Comparison of ENCODE assay signal across 11 cellular contexts in the genomic region with DNA sequence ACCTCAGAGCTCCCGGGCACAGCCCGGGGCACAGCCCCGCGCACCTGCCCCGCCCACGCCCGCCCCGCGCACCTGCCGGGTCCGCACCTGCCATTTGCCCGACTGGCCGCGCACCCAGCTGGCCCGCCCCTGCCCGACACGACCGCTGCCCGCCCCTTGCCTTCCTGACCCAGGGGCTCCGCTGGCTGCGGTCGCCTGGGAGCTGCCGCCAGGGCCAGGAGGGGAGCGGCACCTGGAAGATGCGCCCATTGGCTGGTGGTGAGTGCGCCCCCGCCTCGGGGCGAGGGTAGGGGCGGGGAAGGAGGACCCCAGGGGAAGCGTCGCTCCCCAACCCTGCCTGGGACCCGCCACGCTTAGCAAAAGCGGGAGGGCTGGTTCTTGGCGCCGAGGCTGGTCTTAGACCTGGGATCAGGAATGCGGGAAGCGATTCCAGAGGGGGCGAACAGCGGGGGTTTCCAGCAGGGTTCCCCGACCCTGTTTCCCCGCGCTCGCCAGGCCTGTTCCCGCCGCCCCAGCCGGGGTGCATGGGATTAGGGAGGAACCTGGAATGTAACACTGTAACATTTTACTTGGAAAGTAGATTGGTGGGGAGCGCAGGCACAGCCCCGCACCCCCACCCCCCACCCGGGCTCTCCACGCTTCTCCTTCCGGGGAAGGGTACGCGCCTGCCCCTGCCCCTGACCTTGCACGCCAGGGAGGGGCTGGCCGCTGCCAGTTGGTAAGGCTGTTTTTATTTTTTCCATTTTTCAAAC. TPM values are rescaled to one million over a fixed set of nuclear protein-coding genes. Genes with fewer than 3 reads are reported as not detected.
DNase-seq lines count a peak whose midpoint lies in the region; ATAC-seq and TF ChIP-seq lines count a peak whose summit lies in the region.
"Had no signal": no experiment of that assay in that cellular context is flagged by ENCODE, and none has a peak within 500 bp of the region (broad histone marks: within the 10 kb centered on the region; RNA-seq: fewer than 3 reads in every experiment).

A gene with protein sequence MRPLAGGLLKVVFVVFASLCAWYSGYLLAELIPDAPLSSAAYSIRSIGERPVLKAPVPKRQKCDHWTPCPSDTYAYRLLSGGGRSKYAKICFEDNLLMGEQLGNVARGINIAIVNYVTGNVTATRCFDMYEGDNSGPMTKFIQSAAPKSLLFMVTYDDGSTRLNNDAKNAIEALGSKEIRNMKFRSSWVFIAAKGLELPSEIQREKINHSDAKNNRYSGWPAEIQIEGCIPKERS (plus strand): TSS at position 161 of the 752 bp plus-strand sequence. CDS start 79 bp downstream, at position 240.

- H3K27ac Mint-ChIP-seq in WTC11 = peak within 1 kb of the TSS; percentile 30

- peaks cover 9% of the 10 kb centered on the region for H3K4me1 Mint-ChIP-seq in WTC11

- peak within 1 kb of the TSS; percentile 78 for H3K4me3 Mint-ChIP-seq in WTC11

- H3K9me3 Mint-ChIP-seq in WTC11 = 0 out of 2 replicates have a peak, but pooled peaks cover under 1% of the 10 kb centered on the region

- TF ChIP-seq CTCF in WTC11 (IDR thresholded peaks at IDR 0.05) (no peak), left lung (IDR thresholded peaks at IDR 0.05) (no peak), suprapubic skin (IDR thresholded peaks at IDR 0.05) (no peak)

- H3K36me3 ChIP-seq in left lung = no peaks in the 10 kb centered on the region
- no peaks in the 10 kb centered on the region for H3K36me3 ChIP-seq in suprapubic skin
- H3K36me3 ChIP-seq: ovary had no signal

- H3K27me3 ChIP-seq in left lung = peaks cover 17 to 42% of the 10 kb centered on the region in 2 donors
- H3K27me3 ChIP-seq in suprapubic skin = peaks cover 16% of the 10 kb centered on the region
- H3K27me3 ChIP-seq: ovary had no signal

- POLR2A ChIA-PET in WTC11 (lab: Charles Lee) = interaction anchor here (0.6 to 1.2 kb wide), 2 partner anchors 9 to 34 kb away, joined by 3 read pairs; no protein-coding TSS in a partner anchor

- intact Hi-C loops in left lung (cut with DNase I) = no loop called here

- peaks cover 24% of the 10 kb centered on the region for H3K27me3 Mint-ChIP-seq in WTC11 (ENCODE audit: low read depth)

- TF ChIP-seq EP300 in suprapubic skin (IDR thresholded peaks at IDR 0.05) = no peak

- peaks cover 0 to 6% of the 10 kb centered on the region in 2 donors for H3K4me1 ChIP-seq in left lung
- peaks cover 13% of the 10 kb centered on the region for H3K4me1 ChIP-seq in suprapubic skin

- H3K36me3 Mint-ChIP-seq in WTC11 = no peaks in the 10 kb centered on the region

- peak; percentile 93 for ATAC-seq in WTC11
- peak; percentile 97 for ATAC-seq in left lung
- no peak for ATAC-seq in HG02870 (IDR thresholded peaks at IDR 0.05; ENCODE audit: unreplicated experiment)
- ATAC-seq in HG03196 (IDR thresholded peaks at IDR 0.05; ENCODE audit: unreplicated experiment) = no peak

- 35% methylated on average over 7 of the region's 57 CpGs for WGBS in suprapubic skin

- peak; percentile 55 for DNase-seq in NCI-H146 treated with DMSO at 0.1 percent for 48 hours (lab: John Stamatoyannopoulos, UW; ENCODE audit: unreplicated experiment)
- peak; percentile 80 for DNase-seq in WTC11 (ENCODE audit: low spot score)
- DNase-seq in left lung = peak; percentile 60 to 85
- DNase-seq in suprapubic skin (ENCODE audit: low spot score in 2 of 2) = no peak
- DNase-seq in stimulated activated naive CD4-positive, alpha-beta T cell treated with Interleukin-2 at 50 U/mL for 16 hours (lab: John Stamatoyannopoulos, UW) = no peak
- DNase-seq: activated CD4-positive, alpha-beta T cell treated with anti-CD3 and anti-CD28 coated beads for 48 hours; cortex of kidney; NCI-H1694 treated with DMSO at 0.1 percent for 48 hours; ovary had no signal

- no peak within 1 kb of the TSS for H3K27ac ChIP-seq in left lung
- H3K27ac ChIP-seq in suprapubic skin = peak within 1 kb of the TSS; percentile 34
- H3K27ac ChIP-seq: ovary had no signal

- H3K4me3 ChIP-seq in left lung (peak within 1 kb of the TSS; percentile 33 to 36), suprapubic skin (peak within 1 kb of the TSS; percentile 45)
- H3K4me3 ChIP-seq: ovary had no signal

- H3K9me3 ChIP-seq in left lung = no peaks in the 10 kb centered on the region
- no peaks in the 10 kb centered on the region for H3K9me3 ChIP-seq in suprapubic skin
- H3K9me3 ChIP-seq: ovary had no signal

- TF ChIP-seq POLR2A in suprapubic skin (IDR thresholded peaks at IDR 0.05) = no peak

- CTCF ChIA-PET in WTC11 (lab: Charles Lee) = interaction anchor here (1.0 to 1.6 kb wide), 4 partner anchors 34 to 148 kb away, joined by 3 to 12 read pairs (median 4); no protein-coding TSS in a partner anchor

TF ChIP-seq in WTC11, 78 proteins besides CTCF, POLR2A, EP300 and RAD21 (continues in another document):
- TF ChIP-seq ZNF423 (CRISPR knock-in tag; IDR thresholded peaks at IDR 0.05) = peak; percentile 69
- TF ChIP-seq, protein P1, sequence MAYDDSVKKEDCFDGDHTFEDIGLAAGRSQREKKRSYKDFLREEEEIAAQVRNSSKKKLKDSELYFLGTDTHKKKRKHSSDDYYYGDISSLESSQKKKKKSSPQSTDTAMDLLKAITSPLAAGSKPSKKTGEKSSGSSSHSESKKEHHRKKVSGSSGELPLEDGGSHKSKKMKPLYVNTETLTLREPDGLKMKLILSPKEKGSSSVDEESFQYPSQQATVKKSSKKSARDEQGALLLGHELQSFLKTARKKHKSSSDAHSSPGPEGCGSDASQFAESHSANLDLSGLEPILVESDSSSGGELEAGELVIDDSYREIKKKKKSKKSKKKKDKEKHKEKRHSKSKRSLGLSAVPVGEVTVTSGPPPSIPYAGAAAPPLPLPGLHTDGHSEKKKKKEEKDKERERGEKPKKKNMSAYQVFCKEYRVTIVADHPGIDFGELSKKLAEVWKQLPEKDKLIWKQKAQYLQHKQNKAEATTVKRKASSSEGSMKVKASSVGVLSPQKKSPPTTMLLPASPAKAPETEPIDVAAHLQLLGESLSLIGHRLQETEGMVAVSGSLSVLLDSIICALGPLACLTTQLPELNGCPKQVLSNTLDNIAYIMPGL (CRISPR knock-in tag; IDR thresholded peaks at IDR 0.05) = peak; percentile 79; the same call in 1 of the 2 replicates
- TF ChIP-seq, protein P2, sequence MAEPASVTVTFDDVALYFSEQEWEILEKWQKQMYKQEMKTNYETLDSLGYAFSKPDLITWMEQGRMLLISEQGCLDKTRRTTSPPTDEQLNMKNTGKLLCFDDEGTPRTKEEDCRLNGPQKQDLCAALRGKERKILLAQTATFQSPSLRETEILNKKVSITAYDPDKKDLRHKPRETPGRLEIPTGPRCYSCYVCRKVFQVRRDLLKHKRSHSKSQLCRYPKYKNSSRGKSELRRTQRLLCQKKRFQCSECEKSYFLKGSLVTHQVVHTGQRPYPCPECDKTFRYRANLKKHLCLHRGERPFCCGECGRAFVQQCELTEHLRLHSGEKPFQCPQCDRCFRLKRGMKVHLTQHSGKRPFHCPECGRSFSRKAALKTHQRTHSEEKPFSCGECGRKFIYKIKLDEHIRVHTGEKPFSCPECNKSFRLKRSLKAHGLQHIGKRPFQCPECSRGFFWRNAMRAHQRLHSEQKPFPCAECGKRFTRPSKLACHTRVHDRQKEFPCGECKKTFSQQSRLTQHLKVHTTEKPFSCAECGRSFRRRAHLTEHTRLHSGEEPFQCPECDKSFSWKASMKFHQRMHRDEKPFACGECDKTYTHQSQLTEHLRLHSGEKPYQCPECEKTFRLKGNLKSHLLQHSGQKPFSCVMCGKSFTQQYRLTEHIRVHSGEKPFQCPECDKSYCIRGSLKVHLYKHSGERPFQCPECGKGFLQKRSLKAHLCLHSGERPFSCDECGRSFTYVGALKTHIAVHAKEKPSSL (CRISPR knock-in tag; conservative IDR thresholded peaks at IDR 0.05) = no peak
- TF ChIP-seq, protein P3, sequence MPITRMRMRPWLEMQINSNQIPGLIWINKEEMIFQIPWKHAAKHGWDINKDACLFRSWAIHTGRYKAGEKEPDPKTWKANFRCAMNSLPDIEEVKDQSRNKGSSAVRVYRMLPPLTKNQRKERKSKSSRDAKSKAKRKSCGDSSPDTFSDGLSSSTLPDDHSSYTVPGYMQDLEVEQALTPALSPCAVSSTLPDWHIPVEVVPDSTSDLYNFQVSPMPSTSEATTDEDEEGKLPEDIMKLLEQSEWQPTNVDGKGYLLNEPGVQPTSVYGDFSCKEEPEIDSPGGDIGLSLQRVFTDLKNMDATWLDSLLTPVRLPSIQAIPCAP (CRISPR knock-in tag; IDR thresholded peaks at IDR 0.05) = no peak
- TF ChIP-seq ESRRA (CRISPR knock-in tag; IDR thresholded peaks at IDR 0.05; ENCODE audit: borderline replicate concordance) = no peak
- no peak for TF ChIP-seq OVOL2 (CRISPR knock-in tag; IDR thresholded peaks at IDR 0.05; ENCODE audit: borderline replicate concordance)
- TF ChIP-seq ZNF317 (CRISPR knock-in tag; IDR thresholded peaks at IDR 0.05; ENCODE audit: borderline replicate concordance, low read depth) = peak; percentile 10; the same call in 1 of the 2 replicates
- 0 out of 2 replicates have a peak, but pooled peaks have one; percentile 53 for TF ChIP-seq SP1 (CRISPR knock-in tag; conservative IDR thresholded peaks at IDR 0.05)
- TF ChIP-seq, protein P4, sequence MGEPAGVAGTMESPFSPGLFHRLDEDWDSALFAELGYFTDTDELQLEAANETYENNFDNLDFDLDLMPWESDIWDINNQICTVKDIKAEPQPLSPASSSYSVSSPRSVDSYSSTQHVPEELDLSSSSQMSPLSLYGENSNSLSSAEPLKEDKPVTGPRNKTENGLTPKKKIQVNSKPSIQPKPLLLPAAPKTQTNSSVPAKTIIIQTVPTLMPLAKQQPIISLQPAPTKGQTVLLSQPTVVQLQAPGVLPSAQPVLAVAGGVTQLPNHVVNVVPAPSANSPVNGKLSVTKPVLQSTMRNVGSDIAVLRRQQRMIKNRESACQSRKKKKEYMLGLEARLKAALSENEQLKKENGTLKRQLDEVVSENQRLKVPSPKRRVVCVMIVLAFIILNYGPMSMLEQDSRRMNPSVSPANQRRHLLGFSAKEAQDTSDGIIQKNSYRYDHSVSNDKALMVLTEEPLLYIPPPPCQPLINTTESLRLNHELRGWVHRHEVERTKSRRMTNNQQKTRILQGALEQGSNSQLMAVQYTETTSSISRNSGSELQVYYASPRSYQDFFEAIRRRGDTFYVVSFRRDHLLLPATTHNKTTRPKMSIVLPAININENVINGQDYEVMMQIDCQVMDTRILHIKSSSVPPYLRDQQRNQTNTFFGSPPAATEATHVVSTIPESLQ (CRISPR knock-in tag; IDR thresholded peaks at IDR 0.05) = no peak

RNA-seq across cellular contexts. Expression of the gene that starts here (rescaled TPM):
- 1.4 to 3.6 TPM (median 3.0 TPM) in 3 replicates for total RNA-seq in WTC11 (2021)
- 10 to 100 TPM in 1 of 2 donors, 1 to 10 TPM in 1; 7.9 to 31.9 TPM for total RNA-seq in left lung
- 1 to 10 TPM in 3 of 4 donors, not detected in 1; 1.9 to 3.3 (median 3.1) TPM for total RNA-seq in suprapubic skin

Comparison
In these comparisons a context has a peak if more than half of its experiments do, and no peak if none do; other contexts are left out.
1. DNase-seq: peak in NCI-H146 treated with DMSO at 0.1 percent for 48 hours (single experiment), WTC11 (single experiment) and left lung (2 of 2); none in suprapubic skin (0 of 2) and stimulated activated naive CD4-positive, alpha-beta T cell treated with Interleukin-2 at 50 U/mL for 16 hours (single experiment).
2. ATAC-seq: peak in WTC11 (single experiment) and left lung (single experiment); none in HG02870 (single experiment) and HG03196 (single experiment).